10 cellular contexts compared by ENCODE assay signal in the genomic region with DNA sequence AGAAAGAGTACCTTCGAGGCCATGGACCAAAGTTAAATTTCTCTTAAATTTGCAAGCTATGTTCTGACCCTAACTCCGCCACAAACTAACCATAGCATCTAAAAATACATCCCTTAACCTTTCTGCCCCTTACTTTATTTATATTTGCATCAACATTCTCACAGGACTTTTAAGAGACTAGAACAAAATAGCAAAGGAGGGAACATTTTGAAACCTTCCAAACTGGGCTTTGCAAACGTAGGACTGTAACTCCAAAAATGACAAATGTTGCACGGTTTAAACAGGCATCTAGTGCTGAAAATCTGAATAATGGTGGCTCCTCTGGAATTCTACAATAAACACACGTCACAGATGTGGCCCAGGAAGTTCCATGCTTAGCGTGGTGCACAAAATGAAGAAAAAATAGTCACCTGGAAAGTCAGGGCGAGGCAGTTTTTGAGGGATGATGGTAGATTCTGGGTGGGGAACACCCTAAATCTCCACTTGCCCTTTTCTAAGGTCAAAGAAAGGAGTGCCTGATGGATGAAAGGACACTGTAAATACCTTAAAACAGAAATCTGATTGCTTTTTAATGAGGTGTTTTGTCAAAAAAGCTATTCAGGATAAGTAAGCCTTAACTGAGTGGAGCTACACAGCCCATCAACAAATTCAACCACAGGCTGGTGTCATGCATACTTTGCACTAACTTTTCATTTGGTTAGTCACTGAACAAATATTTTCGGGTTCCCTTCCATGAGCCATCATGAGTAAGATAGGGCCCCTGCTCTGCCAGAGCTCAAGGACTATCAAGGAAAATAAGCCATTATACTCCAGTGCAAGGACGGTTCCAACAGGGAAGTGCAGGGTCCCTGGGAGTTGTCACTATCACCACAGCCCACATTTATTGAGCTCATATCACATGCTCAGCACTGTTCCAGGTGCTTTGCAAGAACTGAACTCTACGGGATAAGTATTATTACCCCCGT. TPM values are rescaled to one million over a fixed set of nuclear protein-coding genes. Genes with fewer than 3 reads are reported as not detected.
DNase-seq lines count a peak whose midpoint lies in the region; ATAC-seq, FAIRE-seq and TF ChIP-seq lines count a peak whose summit lies in the region.
"Had no signal": no experiment of that assay in that cellular context is flagged by ENCODE, and none has a peak within 500 bp of the region (broad histone marks: within the 10 kb centered on the region; RNA-seq: fewer than 3 reads in every experiment).

No MANE protein-coding gene starts in this region.

- H3K4me1 ChIP-seq in ACC112 (ENCODE audit: control insufficient read depth, insufficient read depth, low read length, unreplicated experiment) (peaks cover 73% of the 10 kb centered on the region), HepG2 (ENCODE audit: insufficient read depth, low read length) (peaks cover 100% of the 10 kb centered on the region)

- no peaks in the 10 kb centered on the region for H3K27me3 Mint-ChIP-seq in central memory CD8-positive, alpha-beta T cell

- no peak overlapping the region for H2AFZ ChIP-seq in ACC112 (ENCODE audit: low read length, unreplicated experiment)
- H2AFZ ChIP-seq in HepG2 (ENCODE audit: low read length): no peak overlapping the region

- H3K9ac ChIP-seq in HepG2 (ENCODE audit: insufficient read depth, low read depth, low read length): peak overlapping the region; percentile 59

- H3K9me3 ChIP-seq in HepG2 (ENCODE audit: low read length): no peaks in the 10 kb centered on the region
- H3K9me3 ChIP-seq: testis had no signal

- H3K36me3 Mint-ChIP-seq in central memory CD8-positive, alpha-beta T cell (ENCODE audit: insufficient read depth): peaks cover 3% of the 10 kb centered on the region

- peak overlapping the region; percentile 45 for H3K4me3 ChIP-seq in ACC112 (ENCODE audit: low read depth, low read length)
- peak overlapping the region in 2 of 3 experiments; percentile 5 to 32; a peak in 2 of 6 replicates for H3K4me3 ChIP-seq in HepG2 (replicated peaks in 1 of 3; ENCODE audit: insufficient read depth in 1 of 3, low read depth in 2 of 3, low read length in 3 of 3)
- H3K4me3 ChIP-seq: testis had no signal

- no TSS peak for BruUV-seq in HepG2 (replicated peaks; lab: Mats Ljungman, UMichigan)

- TF ChIP-seq RAD21 in HepG2 (CRISPR knock-in tag; IDR thresholded peaks at IDR 0.05): no peak

- no peak for ATAC-seq in central memory CD8-positive, alpha-beta T cell (replicated peaks; ENCODE audit: extremely low read depth, poor library complexity, severe bottlenecking)
- ATAC-seq in HepG2 (peak; percentile 96), GM21447 (IDR thresholded peaks at IDR 0.05; ENCODE audit: unreplicated experiment) (no peak), HG02678 (IDR thresholded peaks at IDR 0.05; ENCODE audit: unreplicated experiment) (no peak)

- no peak; a peak in 1 of 4 replicates for TF ChIP-seq POLR2A in HepG2 (IDR thresholded peaks at IDR 0.05; ENCODE audit: insufficient read depth in 1 of 2, low read depth in 2 of 2, low read length in 2 of 2)

- H3K27ac ChIP-seq in ACC112 (ENCODE audit: low read depth, low read length) (peak overlapping the region; percentile 91), HepG2 (ENCODE audit: extremely low read length, insufficient read depth, low read length) (peak overlapping the region; percentile 82)

- H3K36me3 ChIP-seq in ACC112 (ENCODE audit: insufficient read depth, low read length): no peaks in the 10 kb centered on the region
- no peaks in the 10 kb centered on the region; a peak in 1 of 5 replicates for H3K36me3 ChIP-seq in HepG2 (replicated peaks in 1 of 2; ENCODE audit: control insufficient read depth in 1 of 2, insufficient read depth in 2 of 2, low read length in 2 of 2)

- no peaks in the 10 kb centered on the region for H4K20me1 ChIP-seq in HepG2 (ENCODE audit: insufficient read depth, low read length)

- H3K9me3 Mint-ChIP-seq in central memory CD8-positive, alpha-beta T cell: no peaks in the 10 kb centered on the region

- peak; percentile 91 for FAIRE-seq in HepG2 (lab: Jason Lieb, UNC)

- peaks cover 96% of the 10 kb centered on the region for H3K79me2 ChIP-seq in ACC112 (ENCODE audit: control insufficient read depth, insufficient read depth, low read length, unreplicated experiment)
- peaks cover 93% of the 10 kb centered on the region for H3K79me2 ChIP-seq in HepG2 (ENCODE audit: insufficient read depth, low read length)

- H3K27me3 ChIP-seq in ACC112 (ENCODE audit: insufficient read depth, low read length) (no peaks in the 10 kb centered on the region), HepG2 (ENCODE audit: control insufficient read depth in 1 of 2, insufficient read depth in 2 of 2, low read length in 2 of 2) (no peaks in the 10 kb centered on the region)
- H3K27me3 ChIP-seq: testis had no signal

- in situ Hi-C loops in HepG2 (cut with HindIII; ENCODE audit: extremely low pct_ligation_motif_present, low pct_unique_long_range_greater_than_20kb): no loop called here

- H3K4me3 Mint-ChIP-seq in central memory CD8-positive, alpha-beta T cell: no peak overlapping the region

- peak overlapping the region; percentile 46 for H3K27ac Mint-ChIP-seq in central memory CD8-positive, alpha-beta T cell (ENCODE audit: low read depth)

- 21% methylated on average over 11 of the region's 11 CpGs for WGBS in HepG2 (ENCODE audit: low lambda C conversion rate)

- CTCF ChIA-PET in HepG2 (lab: Yijun Ruan, JAX; ENCODE audit: low intra/inter-chr PET ratio, low total read pairs): no interaction called here

- POLR2A ChIA-PET in HepG2 (lab: Yijun Ruan, JAX): interaction anchor here (0.6 to 2.2 kb wide), 7 partner anchors 9 to 316 kb away, joined by 3 to 34 read pairs (median 3); partner anchors contain the start of gene ARHGAP17

- no peak for TF ChIP-seq CTCF in HepG2 (CRISPR knock-in tag; IDR thresholded peaks at IDR 0.05)

- peaks cover 72% of the 10 kb centered on the region for H3K4me1 Mint-ChIP-seq in central memory CD8-positive, alpha-beta T cell

- H3K4me2 ChIP-seq in HepG2 (ENCODE audit: low read depth, low read length): peak overlapping the region; percentile 68

- intact Hi-C loops in HepG2 (cut with micrococcal nuclease; ENCODE audit: unreplicated experiment): loop anchor here (2.0 kb wide), 1 partner anchor 21 kb away; the partner anchor contains the start of gene ARHGAP17

- DNase-seq in LHCN-M2 (ENCODE audit: low read depth): peak; percentile 91
- no peak for DNase-seq in central memory CD8-positive, alpha-beta T cell (ENCODE audit: low spot score in 2 of 2)
- peak; percentile 99 for DNase-seq in HepG2 (ENCODE audit: low spot score)
- no peak for DNase-seq in NCI-H2107 (lab: John Stamatoyannopoulos, UW)
- no peak for DNase-seq in NCI-H1105 (lab: John Stamatoyannopoulos, UW)
- DNase-seq: KG1, testis had no signal

- TF ChIP-seq EP300 in HepG2 (IDR thresholded peaks at IDR 0.05; ENCODE audit: low read depth in 2 of 2, low read length in 2 of 2) (peak in 1 of 2 experiments; percentile 93; a peak in 2 of 4 replicates), HepG2 (CRISPR knock-in tag; IDR thresholded peaks at IDR 0.05; ENCODE audit: borderline replicate concordance) (peak; percentile 88)

TF ChIP-seq in HepG2, 621 proteins besides CTCF, POLR2A, EP300 and RAD21 (continues in another document):
- TF ChIP-seq HNF4G (IDR thresholded peaks at IDR 0.05; ENCODE audit: borderline replicate concordance, low read depth, low read length) (peak; percentile 53; the same call in 1 of the 2 replicates), HNF4G (CRISPR knock-in tag; IDR thresholded peaks at IDR 0.05; ENCODE audit: borderline replicate concordance, low read depth) (peak; percentile 48; the same call in 1 of the 2 replicates), KDM6A (CRISPR knock-in tag; IDR thresholded peaks at IDR 0.05; ENCODE audit: low read depth) (peak; percentile 84), THAP11 (CRISPR knock-in tag; IDR thresholded peaks at IDR 0.05) (peak; percentile 64; the same call in 1 of the 2 replicates), HOXA3 (CRISPR knock-in tag; IDR thresholded peaks at IDR 0.05) (peak; percentile 70), NFE2L2 (IDR thresholded peaks at IDR 0.05; ENCODE audit: low read length) (no peak; the same call in 1 of the 2 replicates), ZNF567 (CRISPR knock-in tag; IDR thresholded peaks at IDR 0.05; ENCODE audit: borderline replicate concordance) (no peak)

RNA-seq across cellular contexts. Expression of gene ARHGAP17, which starts 21.2 kb away (rescaled TPM):
- total RNA-seq in LHCN-M2 (2014; rRNA removed): 19.5 and 22.5 TPM in 2 replicates
- 35.9 TPM for polyA plus RNA-seq in LHCN-M2 (2012)
- total RNA-seq in HepG2 (2016; rRNA removed; fragmentation: Illumina TruSeq; extraction: Trizol): 24.6 and 43.8 TPM in 2 replicates
- 13.5 and 14.6 TPM in 2 replicates for total RNA-seq in HepG2 (2016; cell fraction: cytosol; rRNA removed; fragmentation: Illumina TruSeq; extraction: Trizol; ENCODE audit: low read depth)
- total RNA-seq in HepG2 (2016; cell fraction: insoluble cytoplasmic fraction; rRNA removed; fragmentation: Illumina TruSeq; extraction: Trizol): 22.9 and 34.1 TPM in 2 replicates
- total RNA-seq in HepG2 (2016; cell fraction: membrane; rRNA removed; fragmentation: Illumina TruSeq; extraction: Trizol): 38.2 and 42.2 TPM in 2 replicates
- total RNA-seq in HepG2 (2016; cell fraction: nucleus; rRNA removed; fragmentation: Illumina TruSeq; extraction: Trizol): 51.5 and 56.4 TPM in 2 replicates
- polyA plus RNA-seq in HepG2 (2011; rRNA removed): 18.7 and 20.8 TPM in 2 replicates
- polyA plus RNA-seq in HepG2 (2011; cell fraction: cytosol; rRNA removed): 12.9 and 15.6 TPM in 2 replicates
- polyA plus RNA-seq in HepG2 (2011; cell fraction: nucleus; rRNA removed): 45.1 and 48.7 TPM in 2 replicates
- 43.9 and 44.3 TPM in 2 replicates for polyA plus RNA-seq in HepG2 (2012)
- 13.4 and 14.4 TPM in 2 replicates for polyA plus RNA-seq in HepG2 (2016; cell fraction: cytosol; fragmentation: Illumina TruSeq; extraction: Trizol; ENCODE audit: low read depth)
- polyA plus RNA-seq in HepG2 (2016; cell fraction: insoluble cytoplasmic fraction; fragmentation: Illumina TruSeq; extraction: Trizol; ENCODE audit: low read depth): 50.2 and 64.9 TPM in 2 replicates
- polyA plus RNA-seq in HepG2 (2016; cell fraction: membrane; fragmentation: Illumina TruSeq; extraction: Trizol; ENCODE audit: low read depth): 28.7 and 35.1 TPM in 2 replicates
- polyA plus RNA-seq in HepG2 (2016; cell fraction: nucleus; fragmentation: Illumina TruSeq; extraction: Trizol; ENCODE audit: insufficient read depth, low read depth): 76.7 and 80.0 TPM in 2 replicates
- 32.6 and 34.6 TPM in 2 replicates for polyA minus RNA-seq in HepG2 (2011; rRNA and poly(A)+ RNA removed; ENCODE audit: low replicate concordance)
- polyA minus RNA-seq in HepG2 (2011; cell fraction: cytosol; rRNA and poly(A)+ RNA removed): 25.9 and 33.1 TPM in 2 replicates
- polyA minus RNA-seq in HepG2 (2011; cell fraction: nucleus; rRNA and poly(A)+ RNA removed): 83.6 and 90.6 TPM in 2 replicates

Comparison
In these comparisons a context has a peak if more than half of its experiments do, and no peak if none do; other contexts are left out.
1. DNase-seq: peak in LHCN-M2 (single experiment) and HepG2 (single experiment); none in central memory CD8-positive, alpha-beta T cell (0 of 2), NCI-H2107 (single experiment) and NCI-H1105 (single experiment).